In genomic region chr2:204625135-204625534, GRCh38 we compare ENCODE assay signal across 12 cellular contexts.
DNase-seq lines count a peak whose midpoint lies in the region; ATAC-seq and TF ChIP-seq lines count a peak whose summit lies in the region.
"Had no signal": no experiment of that assay in that cellular context is flagged by ENCODE, and none has a peak within 500 bp of the region (broad histone marks: within the 10 kb centered on the region; RNA-seq: fewer than 3 reads in every experiment).

No MANE protein-coding gene starts in this region.

- H4K20me1 ChIP-seq in mammary epithelial cell (ENCODE audit: insufficient read depth, low read length) = no peaks in the 10 kb centered on the region

- H3K36me3 ChIP-seq in mammary epithelial cell (ENCODE audit: insufficient read depth, low read length) = no peaks in the 10 kb centered on the region
- H3K36me3 ChIP-seq in liver (ENCODE audit: control insufficient read depth in 4 of 4, insufficient read depth in 3 of 4, low read depth in 1 of 4, low read length in 3 of 4) = no peaks in the 10 kb centered on the region
- H3K36me3 ChIP-seq in Peyer's patch = no peaks in the 10 kb centered on the region
- H3K36me3 ChIP-seq in suprapubic skin = no peaks in the 10 kb centered on the region
- H3K36me3 ChIP-seq: adrenal gland, heart left ventricle, right atrium auricular region had no signal

- BruUV-seq in mammary epithelial cell (replicated peaks; lab: Mats Ljungman, UMichigan) = no TSS peak

- peak; percentile 87 for TF ChIP-seq RAD21 in liver (IDR thresholded peaks at IDR 0.05)

- no peak for ATAC-seq in GM21717 (IDR thresholded peaks at IDR 0.05; ENCODE audit: unreplicated experiment)

- intact Hi-C loops in mammary epithelial cell (cut with micrococcal nuclease) = loop anchor here (1.0 to 10.0 kb wide), 4 partner anchors 70 to 603 kb away; no protein-coding TSS in a partner anchor

- TF ChIP-seq EP300 in suprapubic skin (IDR thresholded peaks at IDR 0.05) = no peak

- dilution Hi-C loops in mammary epithelial cell (cut with HindIII; ENCODE audit: low sequenced_read_pairs) = no loop called here

- H3K4me3 ChIP-seq in mammary epithelial cell (replicated peaks in 1 of 3; ENCODE audit: insufficient read depth in 1 of 3, low read depth in 2 of 3, low read length in 3 of 3) = no peak overlapping the region
- no peak overlapping the region for H3K4me3 ChIP-seq in liver (ENCODE audit: low read depth in 1 of 3, low read length in 3 of 3)
- no peak overlapping the region for H3K4me3 ChIP-seq in Peyer's patch
- no peak overlapping the region for H3K4me3 ChIP-seq in suprapubic skin
- H3K4me3 ChIP-seq: adrenal gland, heart left ventricle, right atrium auricular region had no signal

- in situ Hi-C loops in Caki2 (cut with HindIII; ENCODE audit: low pct_unique_long_range_greater_than_20kb, low sequenced_read_pairs) = no loop called here
- in situ Hi-C loops in mammary epithelial cell (cut with MboI; ENCODE audit: low sequenced_read_pairs in 2 of 2) = no loop called here

- TF ChIP-seq CTCF in mammary epithelial cell (conservative IDR thresholded peaks at IDR 0.05 in 1 of 2, IDR thresholded peaks at IDR 0.05 in 1 of 2; ENCODE audit: extremely low read depth in 1 of 2, insufficient read depth in 1 of 2, low read depth in 1 of 2, low read length in 2 of 2) = peak in 1 of 2 donors; percentile 43
- peak; percentile 47 for TF ChIP-seq CTCF in liver (IDR thresholded peaks at IDR 0.05; ENCODE audit: low read depth, low read length, missing input control)
- peak in 3 of 6 experiments; percentile 37 to 53 (median 51) for TF ChIP-seq CTCF in Peyer's patch (IDR thresholded peaks at IDR 0.05)
- TF ChIP-seq CTCF in suprapubic skin (IDR thresholded peaks at IDR 0.05) = no peak

- H3K79me2 ChIP-seq in mammary epithelial cell (ENCODE audit: insufficient read depth, low read length) = no peaks in the 10 kb centered on the region

- no peak overlapping the region for H2AFZ ChIP-seq in mammary epithelial cell (ENCODE audit: low read depth, low read length)

- H3K9ac ChIP-seq in mammary epithelial cell (ENCODE audit: insufficient read depth, low read length) (no peak overlapping the region), liver (ENCODE audit: low read depth in 1 of 2, low read length in 2 of 2) (no peak overlapping the region)

- no peak overlapping the region for H3K4me2 ChIP-seq in mammary epithelial cell (ENCODE audit: insufficient read depth, low read depth, low read length)

- WGBS in mammary epithelial cell (ENCODE audit: low coverage, missing lambda C conversion rate) = 89% methylated on average over 2 of the region's 2 CpGs
- WGBS in liver = 54% methylated on average over 2 of the region's 2 CpGs
- 71% methylated on average over 2 of the region's 2 CpGs for WGBS in suprapubic skin

- H3K27ac ChIP-seq in mammary epithelial cell (ENCODE audit: insufficient read depth, low read depth, low read length) (no peak overlapping the region), liver (ENCODE audit: low read depth in 1 of 2, low read length in 2 of 2) (no peak overlapping the region), Peyer's patch (no peak overlapping the region), suprapubic skin (no peak overlapping the region)
- H3K27ac ChIP-seq: adrenal gland, heart left ventricle, right atrium auricular region had no signal

- no peak for TF ChIP-seq POLR2A in Peyer's patch (IDR thresholded peaks at IDR 0.05)
- no peak for TF ChIP-seq POLR2A in suprapubic skin (IDR thresholded peaks at IDR 0.05)

- H3K9me3 ChIP-seq in mammary epithelial cell (replicated peaks; ENCODE audit: insufficient read depth, low read length) (no peaks in the 10 kb centered on the region), liver (ENCODE audit: control insufficient read depth in 4 of 4, low read length in 3 of 4) (no peaks in the 10 kb centered on the region), Peyer's patch (no peaks in the 10 kb centered on the region), suprapubic skin (no peaks in the 10 kb centered on the region)
- H3K9me3 ChIP-seq: adrenal gland, right atrium auricular region had no signal

- CTCF ChIA-PET in mammary epithelial cell (lab: Charles Lee; ENCODE audit: low non-redundant PET) = no interaction called here

- H3K27me3 ChIP-seq in mammary epithelial cell (ENCODE audit: insufficient read depth, low read length) (no peaks in the 10 kb centered on the region), liver (ENCODE audit: control insufficient read depth in 4 of 4, insufficient read depth in 4 of 4, low read length in 3 of 4) (no peaks in the 10 kb centered on the region), Peyer's patch (no peaks in the 10 kb centered on the region), suprapubic skin (no peaks in the 10 kb centered on the region)
- H3K27me3 ChIP-seq: adrenal gland, heart left ventricle, right atrium auricular region had no signal

- DNase-seq in Caki2 (ENCODE audit: low read depth) = peak; percentile 41
- peak; percentile 24 for DNase-seq in HS-27A (ENCODE audit: low read depth)
- DNase-seq in mammary epithelial cell = peak; percentile 16
- no peak for DNase-seq in Peyer's patch
- DNase-seq in suprapubic skin (ENCODE audit: low spot score in 2 of 2) = no peak
- DNase-seq in SKM-1 treated with dmso at 0.1 percent for 144 hours (lab: John Stamatoyannopoulos, UW; ENCODE audit: unreplicated experiment) = no peak
- DNase-seq: heart left ventricle, NCI-H510A had no signal

- H3K4me1 ChIP-seq in mammary epithelial cell (ENCODE audit: insufficient read depth, low read length) = no peaks in the 10 kb centered on the region
- no peaks in the 10 kb centered on the region for H3K4me1 ChIP-seq in liver (ENCODE audit: control insufficient read depth in 4 of 4, insufficient read depth in 4 of 4, low read length in 3 of 4)
- no peaks in the 10 kb centered on the region for H3K4me1 ChIP-seq in Peyer's patch
- peaks cover 5% of the 10 kb centered on the region for H3K4me1 ChIP-seq in suprapubic skin
- H3K4me1 ChIP-seq: right atrium auricular region had no signal

TF ChIP-seq in liver, 16 proteins besides CTCF, POLR2A, EP300 and RAD21:
- TF ChIP-seq HNF4A (conservative IDR thresholded peaks at IDR 0.05) (peak in 1 of 2 donors; percentile 22), RXRA (IDR thresholded peaks at IDR 0.05) (no peak), NR2F2 (IDR thresholded peaks at IDR 0.05) (no peak), TAF1 (conservative IDR thresholded peaks at IDR 0.05) (no peak)

Comparison
In these comparisons a context has a peak if more than half of its experiments do, and no peak if none do; other contexts are left out.
1. DNase-seq: peak in Caki2 (single experiment), HS-27A (single experiment) and mammary epithelial cell (single experiment); none in Peyer's patch (0 of 3), suprapubic skin (0 of 2) and SKM-1 treated with dmso at 0.1 percent for 144 hours (single experiment).